ENCODE assay signal across 15 cellular contexts in the genomic region with DNA sequence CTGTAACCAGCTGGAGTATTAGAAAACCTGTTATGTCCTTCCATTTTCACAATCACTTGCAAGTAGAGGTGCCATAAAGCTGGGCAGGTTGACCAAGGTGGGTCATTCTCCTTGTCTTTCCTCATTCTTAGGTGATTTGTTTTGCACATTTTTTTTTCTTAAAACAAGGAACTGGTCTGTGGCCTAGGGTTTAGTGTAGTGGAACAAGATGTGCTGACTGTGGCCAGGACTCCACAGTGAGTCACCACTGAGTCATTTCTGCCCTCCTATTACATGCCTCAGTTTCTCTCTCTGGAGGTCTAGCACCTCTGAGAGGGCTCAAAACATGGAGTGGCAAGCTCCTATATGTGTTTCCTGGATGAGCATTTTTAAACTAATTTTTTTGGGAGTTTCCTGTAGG.
DNase-seq lines count a peak whose midpoint lies in the region; ATAC-seq and TF ChIP-seq lines count a peak whose summit lies in the region.
"Had no signal": no experiment of that assay in that cellular context is flagged by ENCODE, and none has a peak within 500 bp of the region (broad histone marks: within the 10 kb centered on the region; RNA-seq: fewer than 3 reads in every experiment).

No MANE protein-coding gene starts in this region.

- DNase-seq in MCF 10A (ENCODE audit: unreplicated experiment) (no peak), breast epithelium (ENCODE audit: low spot score in 2 of 2) (no peak), mammary epithelial cell (peak; percentile 15), kidney epithelial cell (ENCODE audit: low read depth) (peak; percentile 70), erythroblast (lab: John Stamatoyannopoulos, UW) (no peak), WERI-Rb-1 (no peak)
- DNase-seq: NCI-H1417 treated with DMSO at 0.1 percent for 48 hours, NCI-H1930, NCI-H345, NCI-H526 had no signal

- no peak for ATAC-seq in HG02973 (IDR thresholded peaks at IDR 0.05; ENCODE audit: unreplicated experiment)
- ATAC-seq in GM19035 (IDR thresholded peaks at IDR 0.05; ENCODE audit: unreplicated experiment): no peak
- ATAC-seq: Panc1 had no signal

- in situ Hi-C loops in mammary epithelial cell (cut with MboI; ENCODE audit: low sequenced_read_pairs in 2 of 2): no loop called here

- no peaks in the 10 kb centered on the region for H3K27me3 ChIP-seq in breast epithelium
- H3K27me3 ChIP-seq in mammary epithelial cell (ENCODE audit: insufficient read depth, low read length): no peaks in the 10 kb centered on the region
- H3K27me3 ChIP-seq in kidney epithelial cell (ENCODE audit: control insufficient read depth, insufficient read depth, low read length): no peaks in the 10 kb centered on the region
- H3K27me3 ChIP-seq in WERI-Rb-1 (ENCODE audit: insufficient read depth, low read depth, severe bottlenecking): no peaks in the 10 kb centered on the region
- H3K27me3 ChIP-seq: SJSA1 had no signal

- H3K4me1 ChIP-seq in breast epithelium: no peaks in the 10 kb centered on the region
- H3K4me1 ChIP-seq in mammary epithelial cell (ENCODE audit: insufficient read depth, low read length): no peaks in the 10 kb centered on the region
- H3K4me1 ChIP-seq: SJSA1 had no signal

- dilution Hi-C loops in mammary epithelial cell (cut with HindIII; ENCODE audit: low sequenced_read_pairs): no loop called here

- CTCF ChIA-PET in MCF 10A (lab: Yijun Ruan, JAX): no interaction called here
- CTCF ChIA-PET in mammary epithelial cell (lab: Charles Lee; ENCODE audit: low non-redundant PET): no interaction called here

- H4K20me1 ChIP-seq in mammary epithelial cell (ENCODE audit: insufficient read depth, low read length): no peaks in the 10 kb centered on the region

- no peak for TF ChIP-seq CTCF in MCF 10A (IDR thresholded peaks at IDR 0.05; ENCODE audit: unreplicated experiment)
- TF ChIP-seq CTCF in breast epithelium (IDR thresholded peaks at IDR 0.05): no peak
- TF ChIP-seq CTCF in mammary epithelial cell (conservative IDR thresholded peaks at IDR 0.05 in 1 of 2, IDR thresholded peaks at IDR 0.05 in 1 of 2; ENCODE audit: extremely low read depth in 1 of 2, insufficient read depth in 1 of 2, low read depth in 1 of 2, low read length in 2 of 2): no peak
- TF ChIP-seq CTCF in kidney epithelial cell (IDR thresholded peaks at IDR 0.05; ENCODE audit: insufficient read depth, low read length, poor library complexity, severe bottlenecking): no peak
- TF ChIP-seq CTCF in WERI-Rb-1 (IDR thresholded peaks at IDR 0.05; ENCODE audit: low read depth, low read length): no peak

- no peaks in the 10 kb centered on the region for H3K9me3 Mint-ChIP-seq in MCF 10A (ENCODE audit: unreplicated experiment)

- no peak overlapping the region for H3K4me3 ChIP-seq in breast epithelium
- no peak overlapping the region for H3K4me3 ChIP-seq in mammary epithelial cell (replicated peaks in 1 of 3; ENCODE audit: insufficient read depth in 1 of 3, low read depth in 2 of 3, low read length in 3 of 3)
- no peak overlapping the region for H3K4me3 ChIP-seq in kidney epithelial cell (ENCODE audit: low read depth, low read length)
- no peak overlapping the region for H3K4me3 ChIP-seq in WERI-Rb-1 (ENCODE audit: low read depth, low read length)
- H3K4me3 ChIP-seq: SJSA1 had no signal

- POLR2A ChIA-PET in MCF 10A (lab: Yijun Ruan, JAX): no interaction called here

- peaks cover 5 to 15% of the 10 kb centered on the region in 2 donors for H3K9me3 ChIP-seq in breast epithelium
- H3K9me3 ChIP-seq in mammary epithelial cell (replicated peaks; ENCODE audit: insufficient read depth, low read length): peaks cover 3% of the 10 kb centered on the region
- H3K9me3 ChIP-seq in WERI-Rb-1 (ENCODE audit: severe bottlenecking): peaks cover 3% of the 10 kb centered on the region
- H3K9me3 ChIP-seq: SJSA1 had no signal

- intact Hi-C loops in MCF 10A (cut with micrococcal nuclease) (no loop called here), breast epithelium (cut with DNase I; ENCODE audit: low total_unique reads) (no loop called here), mammary epithelial cell (cut with micrococcal nuclease) (no loop called here)

- H3K4me3 Mint-ChIP-seq in MCF 10A (ENCODE audit: unreplicated experiment): no peak overlapping the region

- H3K36me3 ChIP-seq in breast epithelium (no peaks in the 10 kb centered on the region), mammary epithelial cell (ENCODE audit: insufficient read depth, low read length) (no peaks in the 10 kb centered on the region), kidney epithelial cell (ENCODE audit: control insufficient read depth, insufficient read depth, low read length) (no peaks in the 10 kb centered on the region), WERI-Rb-1 (no peaks in the 10 kb centered on the region)
- H3K36me3 ChIP-seq: SJSA1 had no signal

- no peaks in the 10 kb centered on the region for H3K36me3 Mint-ChIP-seq in MCF 10A (ENCODE audit: insufficient read depth, unreplicated experiment)

- no peak overlapping the region for H3K27ac ChIP-seq in breast epithelium
- no peak overlapping the region for H3K27ac ChIP-seq in mammary epithelial cell (ENCODE audit: insufficient read depth, low read depth, low read length)
- no peak overlapping the region for H3K27ac ChIP-seq in WERI-Rb-1
- H3K27ac ChIP-seq: 22Rv1, SJSA1 had no signal

- peak overlapping the region; percentile 27 for H3K27ac Mint-ChIP-seq in MCF 10A (ENCODE audit: low read depth, unreplicated experiment)

- no peak overlapping the region for H2AFZ ChIP-seq in mammary epithelial cell (ENCODE audit: low read depth, low read length)

- H3K27me3 Mint-ChIP-seq in MCF 10A (ENCODE audit: insufficient read depth, unreplicated experiment): no peaks in the 10 kb centered on the region

- H3K9ac ChIP-seq in mammary epithelial cell (ENCODE audit: insufficient read depth, low read length): no peak overlapping the region

- H3K4me2 ChIP-seq in mammary epithelial cell (ENCODE audit: insufficient read depth, low read depth, low read length): no peak overlapping the region

- H3K4me1 Mint-ChIP-seq in MCF 10A (ENCODE audit: insufficient read depth, unreplicated experiment): peaks cover 22% of the 10 kb centered on the region

- BruUV-seq in MCF 10A (replicated peaks; lab: Mats Ljungman, UMichigan) (no TSS peak), mammary epithelial cell (replicated peaks; lab: Mats Ljungman, UMichigan) (no TSS peak)

- no peaks in the 10 kb centered on the region for H3K79me2 ChIP-seq in mammary epithelial cell (ENCODE audit: insufficient read depth, low read length)

- TF ChIP-seq POLR2A in breast epithelium (IDR thresholded peaks at IDR 0.05) (no peak), erythroblast (IDR thresholded peaks at IDR 0.05; ENCODE audit: low read length) (no peak)

Comparison
In these comparisons a context has a peak if more than half of its experiments do, and no peak if none do; other contexts are left out.
1. DNase-seq: peak in mammary epithelial cell (single experiment) and kidney epithelial cell (single experiment); none in MCF 10A (single experiment), breast epithelium (0 of 2), erythroblast (0 of 2) and WERI-Rb-1 (single experiment).